In the genomic region with DNA sequence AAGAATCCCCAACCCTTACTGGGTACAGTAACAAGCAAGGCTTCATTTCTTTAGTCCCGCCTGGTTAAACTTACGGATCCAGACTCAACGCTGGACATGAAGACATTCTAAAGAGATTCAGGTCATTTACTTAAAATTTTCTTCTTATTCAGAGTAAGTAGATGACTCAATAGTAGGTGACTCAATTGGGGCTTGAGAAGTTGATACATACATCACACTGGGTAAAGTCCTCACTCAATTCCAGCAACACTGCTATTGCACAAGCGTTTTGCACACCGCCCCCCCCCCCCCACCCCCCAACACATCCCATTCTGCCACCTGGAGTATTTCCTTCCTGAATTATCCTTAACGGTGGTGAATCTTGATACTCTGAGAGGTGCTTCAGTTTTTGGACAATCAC, we compare ENCODE assay signal across 18 cellular contexts.
DNase-seq lines count a peak whose midpoint lies in the region; ATAC-seq, FAIRE-seq and TF ChIP-seq lines count a peak whose summit lies in the region.
"Had no signal": no experiment of that assay in that cellular context is flagged by ENCODE, and none has a peak within 500 bp of the region (broad histone marks: within the 10 kb centered on the region; RNA-seq: fewer than 3 reads in every experiment).

No MANE protein-coding gene starts in this region.

- TF ChIP-seq EP300 in HepG2 (IDR thresholded peaks at IDR 0.05; ENCODE audit: low read depth in 2 of 2, low read length in 2 of 2) = no peak
- TF ChIP-seq EP300 in HepG2 (CRISPR knock-in tag; IDR thresholded peaks at IDR 0.05; ENCODE audit: borderline replicate concordance) = no peak

- H3K4me3 ChIP-seq in liver (ENCODE audit: low read depth in 1 of 3, low read length in 3 of 3) = no peak overlapping the region
- H3K4me3 ChIP-seq in HepG2 (replicated peaks in 1 of 3; ENCODE audit: insufficient read depth in 1 of 3, low read depth in 2 of 3, low read length in 3 of 3) = no peak overlapping the region
- no peak overlapping the region for H3K4me3 ChIP-seq in foreskin fibroblast (ENCODE audit: low read depth in 1 of 2, low read length in 2 of 2)
- H3K4me3 ChIP-seq: dorsolateral prefrontal cortex, prostate gland, tibial nerve had no signal

- H3K36me3 ChIP-seq in liver (ENCODE audit: control insufficient read depth in 4 of 4, insufficient read depth in 3 of 4, low read depth in 1 of 4, low read length in 3 of 4) (peaks cover 12 to 52% (median 47%) of the 10 kb centered on the region in 4 donors), HepG2 (replicated peaks in 1 of 2; ENCODE audit: control insufficient read depth in 1 of 2, insufficient read depth in 2 of 2, low read length in 2 of 2) (peaks cover 30 to 91% of the 10 kb centered on the region in 2 experiments)

- TF ChIP-seq CTCF in liver (IDR thresholded peaks at IDR 0.05; ENCODE audit: low read depth, low read length, missing input control) (no peak), HepG2 (CRISPR knock-in tag; IDR thresholded peaks at IDR 0.05) (no peak), foreskin fibroblast (IDR thresholded peaks at IDR 0.05; ENCODE audit: low read depth, low read length) (no peak)

- no peak for TF ChIP-seq POLR2A in HepG2 (IDR thresholded peaks at IDR 0.05; ENCODE audit: insufficient read depth in 1 of 2, low read depth in 2 of 2, low read length in 2 of 2)

- H3K9me3 ChIP-seq in liver (ENCODE audit: control insufficient read depth in 4 of 4, low read length in 3 of 4) = no peaks in the 10 kb centered on the region
- no peaks in the 10 kb centered on the region for H3K9me3 ChIP-seq in HepG2 (ENCODE audit: low read length)
- H3K9me3 ChIP-seq: prostate gland, tibial nerve had no signal

- no peaks in the 10 kb centered on the region for H3K79me2 ChIP-seq in HepG2 (ENCODE audit: insufficient read depth, low read length)

- in situ Hi-C loops in HepG2 (cut with HindIII; ENCODE audit: extremely low pct_ligation_motif_present, low pct_unique_long_range_greater_than_20kb) = no loop called here

- H3K27ac ChIP-seq in liver (ENCODE audit: low read depth in 1 of 2, low read length in 2 of 2) (no peak overlapping the region), HepG2 (ENCODE audit: extremely low read length, insufficient read depth, low read length) (no peak overlapping the region)
- H3K27ac ChIP-seq: prostate gland had no signal

- H4K20me1 ChIP-seq in HepG2 (ENCODE audit: insufficient read depth, low read length) = no peaks in the 10 kb centered on the region

- no peak overlapping the region for H3K4me2 ChIP-seq in HepG2 (ENCODE audit: low read depth, low read length)

- peak overlapping the region; percentile 85 for H3K27ac Mint-ChIP-seq in activated naive CD8-positive, alpha-beta T cell

- no peak for TF ChIP-seq RAD21 in liver (IDR thresholded peaks at IDR 0.05)
- TF ChIP-seq RAD21 in HepG2 (CRISPR knock-in tag; IDR thresholded peaks at IDR 0.05) = no peak

- peaks cover 23% of the 10 kb centered on the region for H3K36me3 Mint-ChIP-seq in activated naive CD8-positive, alpha-beta T cell

- POLR2A ChIA-PET in HepG2 (lab: Yijun Ruan, JAX) = no interaction called here

- no peak overlapping the region for H3K4me3 Mint-ChIP-seq in activated naive CD8-positive, alpha-beta T cell

- intact Hi-C loops in HepG2 (cut with micrococcal nuclease; ENCODE audit: unreplicated experiment) (no loop called here), left cardiac atrium (cut with DNase I) (no loop called here), Right ventricle myocardium inferior (cut with DNase I) (no loop called here)

- ATAC-seq in HepG2 (no peak), left cardiac atrium (no peak), HG03135 (IDR thresholded peaks at IDR 0.05; ENCODE audit: unreplicated experiment) (no peak), Right ventricle myocardium inferior (no peak)

- no peaks in the 10 kb centered on the region for H3K27me3 Mint-ChIP-seq in activated naive CD8-positive, alpha-beta T cell

- BruUV-seq in HepG2 (replicated peaks; lab: Mats Ljungman, UMichigan) = no TSS peak

- no peak overlapping the region for H3K9ac ChIP-seq in liver (ENCODE audit: low read depth in 1 of 2, low read length in 2 of 2)
- no peak overlapping the region for H3K9ac ChIP-seq in HepG2 (ENCODE audit: insufficient read depth, low read depth, low read length)

- DNase-seq in HepG2 (ENCODE audit: low spot score) (no peak), foreskin fibroblast (peak; percentile 53 to 76), left cardiac atrium (no peak), GM19238 (ENCODE audit: insufficient read length, low spot score) (no peak), Right ventricle myocardium inferior (ENCODE audit: missing footprints) (no peak)
- DNase-seq: activated CD4-positive, CD25-positive, alpha-beta regulatory T cell; aorta; DND-41; dorsolateral prefrontal cortex; NCI-H1048; SW 1271 had no signal

- H3K9me3 Mint-ChIP-seq in activated naive CD8-positive, alpha-beta T cell (ENCODE audit: low read depth) = no peaks in the 10 kb centered on the region

- no peaks in the 10 kb centered on the region for H3K27me3 ChIP-seq in liver (ENCODE audit: control insufficient read depth in 4 of 4, insufficient read depth in 4 of 4, low read length in 3 of 4)
- H3K27me3 ChIP-seq in HepG2 (ENCODE audit: control insufficient read depth in 1 of 2, insufficient read depth in 2 of 2, low read length in 2 of 2) = no peaks in the 10 kb centered on the region
- H3K27me3 ChIP-seq: dorsolateral prefrontal cortex, tibial nerve had no signal

- peaks cover 29% of the 10 kb centered on the region for H3K4me1 Mint-ChIP-seq in activated naive CD8-positive, alpha-beta T cell (ENCODE audit: low read depth)

- no peaks in the 10 kb centered on the region for H3K4me1 ChIP-seq in liver (ENCODE audit: control insufficient read depth in 4 of 4, insufficient read depth in 4 of 4, low read length in 3 of 4)
- no peaks in the 10 kb centered on the region for H3K4me1 ChIP-seq in HepG2 (ENCODE audit: insufficient read depth, low read length)
- H3K4me1 ChIP-seq: prostate gland, tibial nerve had no signal

- CTCF ChIA-PET in HepG2 (lab: Yijun Ruan, JAX; ENCODE audit: low intra/inter-chr PET ratio, low total read pairs) = no interaction called here

- 79% methylated on average over 6 of the region's 6 CpGs for WGBS in liver
- WGBS in HepG2 (ENCODE audit: low lambda C conversion rate) = 94% methylated on average over 6 of the region's 6 CpGs

- no peak for FAIRE-seq in HepG2 (lab: Jason Lieb, UNC)
- FAIRE-seq: GM12891, islet of Langerhans had no signal

- H2AFZ ChIP-seq in HepG2 (ENCODE audit: low read length) = no peak overlapping the region

TF ChIP-seq in liver, 16 proteins besides CTCF, POLR2A, EP300 and RAD21:
- TF ChIP-seq TAF1 (conservative IDR thresholded peaks at IDR 0.05) = no peak
- peak; percentile 11 to 33 for TF ChIP-seq HNF4A (conservative IDR thresholded peaks at IDR 0.05)
- no peak for TF ChIP-seq YY1 (IDR thresholded peaks at IDR 0.05)

TF ChIP-seq in HepG2, 621 proteins besides CTCF, POLR2A, EP300 and RAD21:
- TF ChIP-seq NFKBIZ (CRISPR knock-in tag; IDR thresholded peaks at IDR 0.05) = no peak
- no peak for TF ChIP-seq CBX2 (IDR thresholded peaks at IDR 0.05; ENCODE audit: low read depth, low read length)
- TF ChIP-seq CBX2 (CRISPR knock-in tag; IDR thresholded peaks at IDR 0.05; ENCODE audit: low read depth) = no peak
- no peak for TF ChIP-seq EZH2 (conservative IDR thresholded peaks at IDR 0.05; ENCODE audit: low read depth, low read length)
- TF ChIP-seq HNF4A (CRISPR knock-in tag; IDR thresholded peaks at IDR 0.05) = no peak
- no peak for TF ChIP-seq MEF2D (CRISPR knock-in tag; IDR thresholded peaks at IDR 0.05)
- TF ChIP-seq ZNF3 (CRISPR knock-in tag; IDR thresholded peaks at IDR 0.05) = no peak
- TF ChIP-seq ZNF660 (CRISPR knock-in tag; IDR thresholded peaks at IDR 0.05; ENCODE audit: borderline replicate concordance, low read depth) = no peak
- no peak for TF ChIP-seq SCMH1 (CRISPR knock-in tag; IDR thresholded peaks at IDR 0.05; ENCODE audit: borderline replicate concordance)
- no peak for TF ChIP-seq ZSCAN21 (CRISPR knock-in tag; IDR thresholded peaks at IDR 0.05; ENCODE audit: borderline replicate concordance)
- no peak for TF ChIP-seq ZSCAN30 (CRISPR knock-in tag; IDR thresholded peaks at IDR 0.05)
- TF ChIP-seq ZNF225 (CRISPR knock-in tag; IDR thresholded peaks at IDR 0.05) = no peak
- TF ChIP-seq ZKSCAN5 (CRISPR knock-in tag; IDR thresholded peaks at IDR 0.05) = no peak
- TF ChIP-seq ZNF891 (CRISPR knock-in tag; IDR thresholded peaks at IDR 0.05) = no peak
- no peak for TF ChIP-seq ZNF75D (CRISPR knock-in tag; IDR thresholded peaks at IDR 0.05; ENCODE audit: borderline replicate concordance)

Comparison
In these comparisons a context has a peak if more than half of its experiments do, and no peak if none do; other contexts are left out.
1. DNase-seq: peak in foreskin fibroblast (2 of 2); none in HepG2 (single experiment), left cardiac atrium (single experiment), GM19238 (single experiment) and Right ventricle myocardium inferior (single experiment).